In the genomic region with DNA sequence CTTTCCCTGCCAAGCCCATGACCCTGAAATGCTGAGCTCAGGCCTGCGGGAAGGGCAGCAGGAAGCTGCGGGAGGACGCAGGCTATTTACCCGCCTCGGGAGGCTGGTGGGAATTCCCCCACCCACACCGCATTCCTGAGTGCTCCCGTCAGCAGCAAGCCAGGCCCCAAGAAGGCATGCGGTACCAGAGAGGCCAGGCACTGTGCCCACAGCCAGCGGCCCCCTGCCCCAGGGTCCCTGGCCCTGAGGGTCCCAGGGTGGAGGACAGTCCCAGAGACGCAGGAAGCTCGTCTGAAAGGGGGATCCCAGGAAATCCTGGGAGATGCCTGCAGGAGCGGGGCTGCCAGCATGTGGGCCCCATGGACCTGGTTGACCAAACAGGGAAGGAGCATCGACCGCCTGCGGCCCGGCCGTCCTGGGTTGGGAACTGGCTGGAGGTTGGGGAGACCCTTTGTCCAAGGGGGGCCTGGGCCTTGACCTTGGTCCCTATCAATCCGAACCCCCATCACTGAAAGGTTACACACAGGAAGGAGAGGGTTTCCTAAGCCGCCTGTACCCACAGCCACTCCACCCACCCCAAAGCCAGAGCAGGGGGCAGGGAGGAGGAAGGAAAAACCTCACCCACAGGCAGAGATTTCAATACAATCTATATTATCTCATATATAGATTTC, we compare ENCODE assay signal across 1 cellular context.
TF ChIP-seq lines count a peak whose summit lies in the region.

No MANE protein-coding gene starts in this region.

TF ChIP-seq in SK-N-SH, 30 proteins besides CTCF, POLR2A, EP300 and RAD21 (continued from another document):
- TF ChIP-seq, protein P1, sequence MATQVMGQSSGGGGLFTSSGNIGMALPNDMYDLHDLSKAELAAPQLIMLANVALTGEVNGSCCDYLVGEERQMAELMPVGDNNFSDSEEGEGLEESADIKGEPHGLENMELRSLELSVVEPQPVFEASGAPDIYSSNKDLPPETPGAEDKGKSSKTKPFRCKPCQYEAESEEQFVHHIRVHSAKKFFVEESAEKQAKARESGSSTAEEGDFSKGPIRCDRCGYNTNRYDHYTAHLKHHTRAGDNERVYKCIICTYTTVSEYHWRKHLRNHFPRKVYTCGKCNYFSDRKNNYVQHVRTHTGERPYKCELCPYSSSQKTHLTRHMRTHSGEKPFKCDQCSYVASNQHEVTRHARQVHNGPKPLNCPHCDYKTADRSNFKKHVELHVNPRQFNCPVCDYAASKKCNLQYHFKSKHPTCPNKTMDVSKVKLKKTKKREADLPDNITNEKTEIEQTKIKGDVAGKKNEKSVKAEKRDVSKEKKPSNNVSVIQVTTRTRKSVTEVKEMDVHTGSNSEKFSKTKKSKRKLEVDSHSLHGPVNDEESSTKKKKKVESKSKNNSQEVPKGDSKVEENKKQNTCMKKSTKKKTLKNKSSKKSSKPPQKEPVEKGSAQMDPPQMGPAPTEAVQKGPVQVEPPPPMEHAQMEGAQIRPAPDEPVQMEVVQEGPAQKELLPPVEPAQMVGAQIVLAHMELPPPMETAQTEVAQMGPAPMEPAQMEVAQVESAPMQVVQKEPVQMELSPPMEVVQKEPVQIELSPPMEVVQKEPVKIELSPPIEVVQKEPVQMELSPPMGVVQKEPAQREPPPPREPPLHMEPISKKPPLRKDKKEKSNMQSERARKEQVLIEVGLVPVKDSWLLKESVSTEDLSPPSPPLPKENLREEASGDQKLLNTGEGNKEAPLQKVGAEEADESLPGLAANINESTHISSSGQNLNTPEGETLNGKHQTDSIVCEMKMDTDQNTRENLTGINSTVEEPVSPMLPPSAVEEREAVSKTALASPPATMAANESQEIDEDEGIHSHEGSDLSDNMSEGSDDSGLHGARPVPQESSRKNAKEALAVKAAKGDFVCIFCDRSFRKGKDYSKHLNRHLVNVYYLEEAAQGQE (IDR thresholded peaks at IDR 0.05; ENCODE audit: low read depth, low read length) = no peak
- TF ChIP-seq FOSL2 (IDR thresholded peaks at IDR 0.05; ENCODE audit: borderline replicate concordance, low read depth) = peak; percentile 51; the same call in 1 of the 2 replicates
